Comparison of ENCODE assay signal across 7 cellular contexts in genomic region chr11:73980001-73980960, GRCh38. TPM values are rescaled to one million over a fixed set of nuclear protein-coding genes. Genes with fewer than 3 reads are reported as not detected.
DNase-seq lines count a peak whose midpoint lies in the region; ATAC-seq and TF ChIP-seq lines count a peak whose summit lies in the region.

No MANE protein-coding gene starts in this region.

- ATAC-seq in GM18868 (IDR thresholded peaks at IDR 0.05; ENCODE audit: unreplicated experiment) (peak; percentile 61), HG02973 (IDR thresholded peaks at IDR 0.05; ENCODE audit: unreplicated experiment) (peak; percentile 33), heart left ventricle (no peak)

- intact Hi-C loops in heart left ventricle (cut with DNase I) = loop anchor here in 4 of 10 donors (5.0 to 10.0 kb wide), 4 partner anchors 37 to 195 kb away; partner anchors contain the start of genes C2CD3 (in 2 of the 4) and PPME1 (in 2 of the 4)

- no peak for TF ChIP-seq CTCF in heart left ventricle (IDR thresholded peaks at IDR 0.05)

- DNase-seq in NCI-H774 (lab: John Stamatoyannopoulos, UW) (peak; percentile 82), activated T-cell treated with anti-CD3 and anti-CD28 coated beads for 4 hours (peak; percentile 52), heart left ventricle (peak in 3 of 5 donors; percentile 30 to 52 (median 45)), iPS-NIHi7 (ENCODE audit: extremely low spot score) (no peak)
- peak in 2 of 3 donors; percentile 40 to 54 for DNase-seq in stimulated activated CD4-positive, alpha-beta T cell treated with anti-CD3 and anti-CD28 coated beads, Interleukin-12 subunit alpha, Interleukin-12 subunit beta, amount 100 ng/mL, for 48 hours (ENCODE audit: low read depth in 2 of 3, low spot score in 1 of 3)

- no peak for TF ChIP-seq POLR2A in heart left ventricle (IDR thresholded peaks at IDR 0.05)

- peaks cover 0 to 61% (median 15%) of the 10 kb centered on the region in 9 donors for H3K36me3 ChIP-seq in heart left ventricle

- H3K9me3 ChIP-seq in heart left ventricle = no peaks in the 10 kb centered on the region

- H3K27ac ChIP-seq in heart left ventricle = peak overlapping the region in 4 of 12 donors; percentile 19 to 91 (median 42)

- 68 to 79% (median 75%) methylated on average over 6 of the region's 6 CpGs for whole genome bisulfite sequencing in heart left ventricle, 4 donors

- H3K27me3 ChIP-seq in heart left ventricle = no peaks in the 10 kb centered on the region

- H3K4me1 ChIP-seq in heart left ventricle = peaks cover 0 to 68% (median 14%) of the 10 kb centered on the region in 12 donors

- peak overlapping the region in 6 of 12 donors; percentile 5 to 85 (median 60) for H3K4me3 ChIP-seq in heart left ventricle

RNA-seq across cellular contexts. Expression of gene UCP2, which starts 2.4 kb away (rescaled TPM):
- total RNA-seq in heart left ventricle = 100 to 1,000 TPM in 1 of 9 donors, 10 to 100 TPM in 8; 13.7 to 170 (median 19.7) TPM
- 10 to 100 TPM; 11.9 to 20.2 TPM for polyA plus RNA-seq in heart left ventricle

RNA-seq across cellular contexts. Expression of gene UCP3, which starts 28.6 kb away (rescaled TPM):
- total RNA-seq in heart left ventricle = 1 to 10 TPM in 8 of 9 donors, under 1 TPM in 1; 0.50 to 8.3 (median 1.7) TPM
- polyA plus RNA-seq in heart left ventricle = 1 to 10 TPM; 1.4 to 1.7 TPM

RNA-seq across cellular contexts. Expression of gene DNAJB13, which starts 29.5 kb away (rescaled TPM):
- total RNA-seq in heart left ventricle = not detected
- polyA plus RNA-seq in heart left ventricle = under 1 TPM in 1 of 2 donors, not detected in 1; 0.14 TPM

Comparison
In these comparisons a context has a peak if more than half of its experiments do, and no peak if none do; other contexts are left out.
1. ATAC-seq: peak in GM18868 (single experiment) and HG02973 (single experiment); none in heart left ventricle (0 of 4).